In genomic region chr10:90192825-90193224, GRCh38 we compare ENCODE assay signal across 7 cellular contexts.
"Had no signal": no experiment of that assay in that cellular context is flagged by ENCODE, and none has a peak within 500 bp of the region (broad histone marks: within the 10 kb centered on the region; RNA-seq: fewer than 3 reads in every experiment).

No MANE protein-coding gene starts in this region.

- H3K9me3 ChIP-seq: HAP-1 had no signal

- DNase-seq: GOT3, H7 had no signal

- H2AFZ ChIP-seq: GM23248 had no signal

- H3K4me3 ChIP-seq: GM23248, HAP-1 had no signal

- H3K36me3 ChIP-seq: HAP-1 had no signal

- H3K27ac ChIP-seq: GM23248, HL-60 had no signal

- H3K4me1 ChIP-seq: HAP-1 had no signal

- ATAC-seq: HCT116, HepG2 had no signal

- H3K9ac ChIP-seq: GM23248 had no signal
